Comparison of ENCODE assay signal across 17 cellular contexts in the genomic region with DNA sequence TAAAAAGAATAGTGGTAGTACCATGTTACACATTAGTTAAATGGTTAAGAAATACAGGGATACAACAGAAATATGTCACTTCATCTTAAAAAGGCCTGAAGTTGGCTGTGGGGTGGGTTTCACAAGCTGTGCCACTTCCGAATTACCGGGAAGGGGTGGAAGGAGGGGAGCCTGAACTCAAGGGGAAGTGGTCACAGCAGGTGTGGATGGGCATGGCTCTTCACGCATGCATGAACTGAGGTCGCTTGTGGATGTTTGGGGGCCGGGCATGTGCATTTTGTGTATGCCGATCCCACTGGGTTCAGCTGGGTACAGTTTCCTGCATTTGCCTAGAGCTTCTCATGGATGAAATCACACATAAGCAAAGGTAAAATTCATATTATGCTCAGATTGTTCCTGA.
A peak's percentile ranks its signal among the peaks of the same experiment; 100 is the strongest.
DNase-seq lines count a peak whose midpoint lies in the region; ATAC-seq and TF ChIP-seq lines count a peak whose summit lies in the region.
"Had no signal": no experiment of that assay in that cellular context is flagged by ENCODE, and none has a peak within 500 bp of the region (broad histone marks: within the 10 kb centered on the region; RNA-seq: fewer than 3 reads in every experiment).

No MANE protein-coding gene starts in this region.

- H3K4me3 Mint-ChIP-seq in memory B cell = peak overlapping the region; percentile 37
- H3K4me3 Mint-ChIP-seq: CD4-positive, alpha-beta memory T cell had no signal

- no peak overlapping the region for H2AFZ ChIP-seq in OCI-LY7 (ENCODE audit: low read length)
- H2AFZ ChIP-seq: GM23248 had no signal

- no peaks in the 10 kb centered on the region for H3K36me3 ChIP-seq in BLaER1
- no peaks in the 10 kb centered on the region; the same call in 1 of the 2 replicates for H3K36me3 ChIP-seq in OCI-LY7 (ENCODE audit: insufficient read depth, low read length)
- H3K36me3 ChIP-seq in aorta (ENCODE audit: control insufficient read depth in 1 of 2, insufficient read depth in 2 of 2, low read length in 1 of 2) = no peaks in the 10 kb centered on the region

- peaks cover 15% of the 10 kb centered on the region for H3K4me1 Mint-ChIP-seq in memory B cell
- H3K4me1 Mint-ChIP-seq: CD4-positive, alpha-beta memory T cell had no signal

- H3K9me3 Mint-ChIP-seq in memory B cell = peaks cover 4% of the 10 kb centered on the region

- H3K4me2 ChIP-seq in BLaER1 = peak overlapping the region; percentile 60
- peak overlapping the region; percentile 32 for H3K4me2 ChIP-seq in OCI-LY7 (ENCODE audit: low read length)

- intact Hi-C loops in OCI-LY7 (cut with micrococcal nuclease; ENCODE audit: unreplicated experiment) = no loop called here
- intact Hi-C loops in aorta (cut with DNase I) = no loop called here

- H4K20me1 ChIP-seq in BLaER1 (no peaks in the 10 kb centered on the region), OCI-LY7 (ENCODE audit: insufficient read depth, low read length) (no peaks in the 10 kb centered on the region)

- H3K9me3 ChIP-seq in BLaER1 (peaks cover 39% of the 10 kb centered on the region), OCI-LY7 (ENCODE audit: low read length) (no peaks in the 10 kb centered on the region), aorta (ENCODE audit: control insufficient read depth, low read length) (no peaks in the 10 kb centered on the region)

- H3K27me3 ChIP-seq in BLaER1 = peaks cover 33% of the 10 kb centered on the region; the same call in 1 of the 2 replicates
- no peaks in the 10 kb centered on the region for H3K27me3 ChIP-seq in aorta (ENCODE audit: control insufficient read depth in 1 of 2, insufficient read depth in 2 of 2, low read length in 1 of 2)

- H3K4me3 ChIP-seq in BLaER1 (no peak overlapping the region; the same call in 1 of the 2 replicates), OCI-LY7 (ENCODE audit: low read depth, low read length, poor library complexity, severe bottlenecking) (peak overlapping the region; percentile 12), aorta (ENCODE audit: low read length in 2 of 2) (no peak overlapping the region)
- H3K4me3 ChIP-seq: GM12878, GM23248 had no signal

- H3K79me2 ChIP-seq in OCI-LY7 (ENCODE audit: insufficient read depth, low read depth, low read length) = no peaks in the 10 kb centered on the region

- WGBS in aorta, 2 donors = 86 to 94% methylated on average over 6 of the region's 6 CpGs

- H3K36me3 Mint-ChIP-seq in memory B cell = peaks cover 41% of the 10 kb centered on the region
- H3K36me3 Mint-ChIP-seq: CD4-positive, alpha-beta memory T cell had no signal

- H3K9ac ChIP-seq in BLaER1 = no peak overlapping the region
- H3K9ac ChIP-seq: GM23248 had no signal

- TF ChIP-seq CTCF in OCI-LY7 (conservative IDR thresholded peaks at IDR 0.05; ENCODE audit: low read length) = no peak

- BruUV-seq in OCI-LY7 (replicated peaks; lab: Mats Ljungman, UMichigan) = no TSS peak

- POLR2A ChIA-PET in OCI-LY7 (lab: Charles Lee) = no interaction called here

- peaks cover 46% of the 10 kb centered on the region for H3K4me1 ChIP-seq in BLaER1
- H3K4me1 ChIP-seq in OCI-LY7 (ENCODE audit: insufficient read depth, low read length, poor library complexity, severe bottlenecking) = peaks cover 14% of the 10 kb centered on the region
- H3K4me1 ChIP-seq in aorta (ENCODE audit: control insufficient read depth in 1 of 2, insufficient read depth in 2 of 2, low read length in 2 of 2) = no peaks in the 10 kb centered on the region

- peak overlapping the region; percentile 65 for H3K27ac Mint-ChIP-seq in memory B cell
- H3K27ac Mint-ChIP-seq: CD4-positive, alpha-beta memory T cell had no signal

- no peaks in the 10 kb centered on the region for H3K27me3 Mint-ChIP-seq in memory B cell

- CTCF ChIA-PET in OCI-LY7 (lab: Charles Lee; ENCODE audit: unreplicated experiment) = no interaction called here

- H3K27ac ChIP-seq in BLaER1 = peak overlapping the region; percentile 11; the same call in 1 of the 2 replicates
- H3K27ac ChIP-seq in OCI-LY7 (ENCODE audit: low read depth, low read length, poor library complexity, severe bottlenecking) = no peak overlapping the region
- H3K27ac ChIP-seq in aorta (ENCODE audit: low read depth in 1 of 2, low read length in 2 of 2) = no peak overlapping the region
- H3K27ac ChIP-seq: GM23248 had no signal

- H3K9me2 ChIP-seq in OCI-LY7 (ENCODE audit: insufficient read depth, low read length) = no peaks in the 10 kb centered on the region

- DNase-seq in GF-D8 (lab: John Stamatoyannopoulos, UW) (peak; percentile 1), OCI-LY7 (ENCODE audit: low spot score) (peak; percentile 48), memory B cell (ENCODE audit: low spot score in 2 of 2) (no peak), NCI-H82 treated with DMSO at 0.1 percent for 48 hours (lab: John Stamatoyannopoulos, UW; ENCODE audit: unreplicated experiment) (no peak), NCI-H748 (lab: John Stamatoyannopoulos, UW; ENCODE audit: unreplicated experiment) (no peak), aorta (no peak)
- DNase-seq: C1 segment of cervical spinal cord; Calu3; CD4-positive, alpha-beta memory T cell; COR-L47; DND-41; GM23248; H7; HCEC 1CT had no signal

- ATAC-seq in memory B cell (ENCODE audit: low read depth) (peak; percentile 74), HG03520 (IDR thresholded peaks at IDR 0.05; ENCODE audit: unreplicated experiment) (no peak), aorta (ENCODE audit: low FRiP score) (no peak)
- ATAC-seq: GM12878 had no signal

Comparison
In these comparisons a context has a peak if more than half of its experiments do, and no peak if none do; other contexts are left out.
1. DNase-seq: peak in GF-D8 (single experiment) and OCI-LY7 (single experiment); none in memory B cell (0 of 2), NCI-H82 treated with DMSO at 0.1 percent for 48 hours (single experiment), NCI-H748 (single experiment) and aorta (0 of 2).